ENCODE assay signal across 23 cellular contexts in the genomic region with DNA sequence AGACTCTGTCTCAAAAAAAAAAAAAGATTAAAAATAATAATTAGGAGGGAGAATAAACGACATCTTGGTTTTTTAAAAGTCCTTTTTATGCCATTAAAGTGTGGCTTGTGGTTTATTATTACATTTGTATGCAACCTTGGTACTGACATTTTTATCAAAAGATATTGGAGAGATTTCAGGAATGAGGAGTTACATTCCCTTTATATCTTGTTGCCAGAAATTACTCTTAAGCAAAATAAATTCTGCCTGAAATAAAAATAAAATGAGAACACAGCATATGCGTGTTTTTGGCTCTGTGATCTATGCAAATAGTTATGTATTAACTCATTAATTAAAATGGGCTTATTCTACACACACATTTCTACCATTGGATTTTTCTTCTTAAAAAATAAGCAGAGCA.
"Had no signal": no experiment of that assay in that cellular context is flagged by ENCODE, and none has a peak within 500 bp of the region (broad histone marks: within the 10 kb centered on the region; RNA-seq: fewer than 3 reads in every experiment).

No MANE protein-coding gene starts in this region.

- ATAC-seq: activated CD4-positive, alpha-beta T cell treated with anti-CD3 and anti-CD28 coated beads for 36 hours; effector memory CD8-positive, alpha-beta T cell; gastroesophageal sphincter; left lung; natural killer cell; right lobe of liver had no signal

- H3K36me3 ChIP-seq: adrenal gland, gastroesophageal sphincter, left lung, right lobe of liver, vagina had no signal

- H3K4me3 Mint-ChIP-seq: activated CD4-positive, alpha-beta T cell treated with anti-CD3 and anti-CD28 coated beads for 36 hours; activated naive CD8-positive, alpha-beta T cell; effector memory CD8-positive, alpha-beta T cell; natural killer cell; stimulated activated naive CD8-positive, alpha-beta T cell treated with anti-CD3 and anti-CD28 coated beads, Interleukin-15, Interleukin-2, amounts not matched to agents 100 ng/mL and 50 ng/mL, for 24 hours; type B pancreatic cell had no signal

- H3K9me3 Mint-ChIP-seq: effector memory CD8-positive, alpha-beta T cell; stimulated activated naive CD8-positive, alpha-beta T cell treated with anti-CD3 and anti-CD28 coated beads, Interleukin-15, Interleukin-2, amounts not matched to agents 100 ng/mL and 50 ng/mL, for 24 hours; type B pancreatic cell had no signal

- H3K36me3 Mint-ChIP-seq: activated naive CD8-positive, alpha-beta T cell; natural killer cell; type B pancreatic cell had no signal

- H3K27me3 Mint-ChIP-seq: activated naive CD8-positive, alpha-beta T cell; effector memory CD8-positive, alpha-beta T cell; stimulated activated naive CD8-positive, alpha-beta T cell treated with anti-CD3 and anti-CD28 coated beads, Interleukin-15, Interleukin-2, amounts not matched to agents 100 ng/mL and 50 ng/mL, for 24 hours; type B pancreatic cell had no signal

- H3K9me3 ChIP-seq: adrenal gland, gastroesophageal sphincter, left lung, vagina had no signal

- H3K27ac ChIP-seq: gastroesophageal sphincter, right lobe of liver, vagina had no signal

- DNase-seq: activated CD4-positive, alpha-beta T cell treated with anti-CD3 and anti-CD28 coated beads for 36 hours; activated CD4-positive, CD25-positive, alpha-beta regulatory T cell; activated effector memory CD4-positive, alpha-beta T cell treated with Interleukin-2 at 50 U/mL for 16 hours; activated naive CD4-positive, alpha-beta T cell treated with Interleukin-2 at 50 U/mL for 16 hours; adrenal gland; cortex of kidney; effector memory CD8-positive, alpha-beta T cell; erythroblast; head of caudate nucleus; hippocampal formation; left lung; mesendoderm; natural killer cell; posterior cingulate gyrus; right lobe of liver; stimulated activated CD4-positive, alpha-beta T cell treated with anti-CD3 and anti-CD28 coated beads, Interleukin-12 subunit alpha, Interleukin-12 subunit beta, amount 100 ng/mL, for 4 hours; stimulated activated CD4-positive, alpha-beta T cell treated with anti-CD3 and anti-CD28 coated beads, Interleukin-4, amount 100 ng/mL, for 1 hour had no signal

- H3K4me1 Mint-ChIP-seq: activated CD4-positive, alpha-beta T cell treated with anti-CD3 and anti-CD28 coated beads for 36 hours; natural killer cell had no signal

- H3K27me3 ChIP-seq: adrenal gland, gastroesophageal sphincter, left lung, right lobe of liver, vagina had no signal

- H3K4me1 ChIP-seq: left lung, vagina had no signal

- H3K4me3 ChIP-seq: adrenal gland, gastroesophageal sphincter, left lung, lung, right lobe of liver, vagina had no signal

- H3K27ac Mint-ChIP-seq: activated CD4-positive, alpha-beta T cell treated with anti-CD3 and anti-CD28 coated beads for 36 hours; activated naive CD8-positive, alpha-beta T cell; effector memory CD8-positive, alpha-beta T cell; natural killer cell; stimulated activated naive CD8-positive, alpha-beta T cell treated with anti-CD3 and anti-CD28 coated beads, Interleukin-15, Interleukin-2, amounts not matched to agents 100 ng/mL and 50 ng/mL, for 24 hours; type B pancreatic cell had no signal
